ENCODE assay signal across 1 cellular context in the genomic region with DNA sequence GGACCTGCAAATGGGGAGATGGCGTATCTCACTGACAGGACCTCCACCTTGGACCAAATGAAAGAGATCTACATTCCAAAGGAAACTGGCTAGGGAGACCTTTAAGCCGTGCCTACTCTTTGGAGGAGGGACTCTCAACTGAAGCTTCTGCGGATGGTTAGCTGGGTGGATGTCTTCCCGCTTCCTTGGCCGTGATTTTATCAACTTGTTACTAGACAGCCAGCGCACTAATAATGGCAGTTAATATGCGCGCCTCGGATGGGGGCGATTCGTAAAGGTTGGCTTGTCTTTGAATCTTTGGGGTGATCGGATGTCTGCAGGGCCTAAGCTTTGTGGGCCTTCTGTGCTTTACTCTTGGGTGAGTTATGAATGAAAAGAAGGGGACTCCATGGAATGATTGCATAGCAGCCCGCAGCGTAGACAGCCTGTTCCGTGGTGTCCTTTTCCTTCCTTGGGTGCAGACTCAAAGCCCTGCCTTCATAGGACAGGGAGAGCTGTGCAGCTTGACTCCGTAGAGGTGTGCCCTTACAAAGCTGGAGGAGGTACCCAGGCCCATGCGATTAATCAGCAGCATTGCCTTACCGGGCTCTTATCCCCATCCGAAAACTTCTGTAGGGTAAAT.
TF ChIP-seq lines count a peak whose summit lies in the region.

No MANE protein-coding gene starts in this region.

TF ChIP-seq in HepG2, 621 proteins besides CTCF, POLR2A, EP300 and RAD21 (continued from another document and continues in another):
- 0 out of 2 replicates have a peak, but pooled peaks have one; percentile 8 for TF ChIP-seq ZNF609 (CRISPR knock-in tag; IDR thresholded peaks at IDR 0.05; ENCODE audit: borderline replicate concordance)
- no peak for TF ChIP-seq FOXM1 (CRISPR knock-in tag; IDR thresholded peaks at IDR 0.05)
- no peak for TF ChIP-seq YY1 (IDR thresholded peaks at IDR 0.05; ENCODE audit: insufficient read depth, insufficient replicate concordance, low read depth, low read length)
- no peak for TF ChIP-seq HOXA3 (CRISPR knock-in tag; IDR thresholded peaks at IDR 0.05)
- no peak for TF ChIP-seq JUND (CRISPR knock-in tag; IDR thresholded peaks at IDR 0.05)
- no peak for TF ChIP-seq MAZ (IDR thresholded peaks at IDR 0.05; ENCODE audit: borderline replicate concordance, low read depth, low read length)
- peak; percentile 9; the same call in 1 of the 2 replicates for TF ChIP-seq MAZ (CRISPR knock-in tag; IDR thresholded peaks at IDR 0.05; ENCODE audit: low read depth)
- TF ChIP-seq, protein P1, sequence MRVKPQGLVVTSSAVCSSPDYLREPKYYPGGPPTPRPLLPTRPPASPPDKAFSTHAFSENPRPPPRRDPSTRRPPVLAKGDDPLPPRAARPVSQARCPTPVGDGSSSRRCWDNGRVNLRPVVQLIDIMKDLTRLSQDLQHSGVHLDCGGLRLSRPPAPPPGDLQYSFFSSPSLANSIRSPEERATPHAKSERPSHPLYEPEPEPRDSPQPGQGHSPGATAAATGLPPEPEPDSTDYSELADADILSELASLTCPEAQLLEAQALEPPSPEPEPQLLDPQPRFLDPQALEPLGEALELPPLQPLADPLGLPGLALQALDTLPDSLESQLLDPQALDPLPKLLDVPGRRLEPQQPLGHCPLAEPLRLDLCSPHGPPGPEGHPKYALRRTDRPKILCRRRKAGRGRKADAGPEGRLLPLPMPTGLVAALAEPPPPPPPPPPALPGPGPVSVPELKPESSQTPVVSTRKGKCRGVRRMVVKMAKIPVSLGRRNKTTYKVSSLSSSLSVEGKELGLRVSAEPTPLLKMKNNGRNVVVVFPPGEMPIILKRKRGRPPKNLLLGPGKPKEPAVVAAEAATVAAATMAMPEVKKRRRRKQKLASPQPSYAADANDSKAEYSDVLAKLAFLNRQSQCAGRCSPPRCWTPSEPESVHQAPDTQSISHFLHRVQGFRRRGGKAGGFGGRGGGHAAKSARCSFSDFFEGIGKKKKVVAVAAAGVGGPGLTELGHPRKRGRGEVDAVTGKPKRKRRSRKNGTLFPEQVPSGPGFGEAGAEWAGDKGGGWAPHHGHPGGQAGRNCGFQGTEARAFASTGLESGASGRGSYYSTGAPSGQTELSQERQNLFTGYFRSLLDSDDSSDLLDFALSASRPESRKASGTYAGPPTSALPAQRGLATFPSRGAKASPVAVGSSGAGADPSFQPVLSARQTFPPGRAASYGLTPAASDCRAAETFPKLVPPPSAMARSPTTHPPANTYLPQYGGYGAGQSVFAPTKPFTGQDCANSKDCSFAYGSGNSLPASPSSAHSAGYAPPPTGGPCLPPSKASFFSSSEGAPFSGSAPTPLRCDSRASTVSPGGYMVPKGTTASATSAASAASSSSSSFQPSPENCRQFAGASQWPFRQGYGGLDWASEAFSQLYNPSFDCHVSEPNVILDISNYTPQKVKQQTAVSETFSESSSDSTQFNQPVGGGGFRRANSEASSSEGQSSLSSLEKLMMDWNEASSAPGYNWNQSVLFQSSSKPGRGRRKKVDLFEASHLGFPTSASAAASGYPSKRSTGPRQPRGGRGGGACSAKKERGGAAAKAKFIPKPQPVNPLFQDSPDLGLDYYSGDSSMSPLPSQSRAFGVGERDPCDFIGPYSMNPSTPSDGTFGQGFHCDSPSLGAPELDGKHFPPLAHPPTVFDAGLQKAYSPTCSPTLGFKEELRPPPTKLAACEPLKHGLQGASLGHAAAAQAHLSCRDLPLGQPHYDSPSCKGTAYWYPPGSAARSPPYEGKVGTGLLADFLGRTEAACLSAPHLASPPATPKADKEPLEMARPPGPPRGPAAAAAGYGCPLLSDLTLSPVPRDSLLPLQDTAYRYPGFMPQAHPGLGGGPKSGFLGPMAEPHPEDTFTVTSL (CRISPR knock-in tag; IDR thresholded peaks at IDR 0.05; ENCODE audit: borderline replicate concordance), result 0 out of 2 replicates have a peak, but pooled peaks have one; percentile 17
- no peak for TF ChIP-seq ZNF577 (CRISPR knock-in tag; IDR thresholded peaks at IDR 0.05; ENCODE audit: borderline replicate concordance, low read depth)
- TF ChIP-seq, protein P2, sequence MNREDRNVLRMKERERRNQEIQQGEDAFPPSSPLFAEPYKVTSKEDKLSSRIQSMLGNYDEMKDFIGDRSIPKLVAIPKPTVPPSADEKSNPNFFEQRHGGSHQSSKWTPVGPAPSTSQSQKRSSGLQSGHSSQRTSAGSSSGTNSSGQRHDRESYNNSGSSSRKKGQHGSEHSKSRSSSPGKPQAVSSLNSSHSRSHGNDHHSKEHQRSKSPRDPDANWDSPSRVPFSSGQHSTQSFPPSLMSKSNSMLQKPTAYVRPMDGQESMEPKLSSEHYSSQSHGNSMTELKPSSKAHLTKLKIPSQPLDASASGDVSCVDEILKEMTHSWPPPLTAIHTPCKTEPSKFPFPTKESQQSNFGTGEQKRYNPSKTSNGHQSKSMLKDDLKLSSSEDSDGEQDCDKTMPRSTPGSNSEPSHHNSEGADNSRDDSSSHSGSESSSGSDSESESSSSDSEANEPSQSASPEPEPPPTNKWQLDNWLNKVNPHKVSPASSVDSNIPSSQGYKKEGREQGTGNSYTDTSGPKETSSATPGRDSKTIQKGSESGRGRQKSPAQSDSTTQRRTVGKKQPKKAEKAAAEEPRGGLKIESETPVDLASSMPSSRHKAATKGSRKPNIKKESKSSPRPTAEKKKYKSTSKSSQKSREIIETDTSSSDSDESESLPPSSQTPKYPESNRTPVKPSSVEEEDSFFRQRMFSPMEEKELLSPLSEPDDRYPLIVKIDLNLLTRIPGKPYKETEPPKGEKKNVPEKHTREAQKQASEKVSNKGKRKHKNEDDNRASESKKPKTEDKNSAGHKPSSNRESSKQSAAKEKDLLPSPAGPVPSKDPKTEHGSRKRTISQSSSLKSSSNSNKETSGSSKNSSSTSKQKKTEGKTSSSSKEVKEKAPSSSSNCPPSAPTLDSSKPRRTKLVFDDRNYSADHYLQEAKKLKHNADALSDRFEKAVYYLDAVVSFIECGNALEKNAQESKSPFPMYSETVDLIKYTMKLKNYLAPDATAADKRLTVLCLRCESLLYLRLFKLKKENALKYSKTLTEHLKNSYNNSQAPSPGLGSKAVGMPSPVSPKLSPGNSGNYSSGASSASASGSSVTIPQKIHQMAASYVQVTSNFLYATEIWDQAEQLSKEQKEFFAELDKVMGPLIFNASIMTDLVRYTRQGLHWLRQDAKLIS (CRISPR knock-in tag; IDR thresholded peaks at IDR 0.05), result peak; percentile 33; the same call in 1 of the 2 replicates
- TF ChIP-seq FOXC1 (CRISPR knock-in tag; IDR thresholded peaks at IDR 0.05; ENCODE audit: borderline replicate concordance), result no peak
- TF ChIP-seq, protein P3, sequence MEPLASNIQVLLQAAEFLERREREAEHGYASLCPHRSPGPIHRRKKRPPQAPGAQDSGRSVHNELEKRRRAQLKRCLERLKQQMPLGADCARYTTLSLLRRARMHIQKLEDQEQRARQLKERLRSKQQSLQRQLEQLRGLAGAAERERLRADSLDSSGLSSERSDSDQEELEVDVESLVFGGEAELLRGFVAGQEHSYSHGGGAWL (CRISPR knock-in tag; IDR thresholded peaks at IDR 0.05), result no peak
- no peak for TF ChIP-seq AGO2 (optimal IDR thresholded peaks at IDR 0.05; ENCODE audit: low read depth, low read length)
- TF ChIP-seq ZNF224 (CRISPR knock-in tag; IDR thresholded peaks at IDR 0.05), result no peak
- TF ChIP-seq TEAD3 (CRISPR knock-in tag; optimal IDR thresholded peaks at IDR 0.05; ENCODE audit: borderline replicate concordance), result no peak
- peak; percentile 26; the same call in 1 of the 2 replicates for TF ChIP-seq SAP130 (CRISPR knock-in tag; IDR thresholded peaks at IDR 0.05; ENCODE audit: low read depth)
- no peak for TF ChIP-seq PHB2 (IDR thresholded peaks at IDR 0.05; ENCODE audit: partially characterized antibody)
- no peak for TF ChIP-seq ZNF263 (CRISPR knock-in tag; IDR thresholded peaks at IDR 0.05)
- no peak for TF ChIP-seq DDIT3 (CRISPR knock-in tag; IDR thresholded peaks at IDR 0.05)
- TF ChIP-seq, protein P4, sequence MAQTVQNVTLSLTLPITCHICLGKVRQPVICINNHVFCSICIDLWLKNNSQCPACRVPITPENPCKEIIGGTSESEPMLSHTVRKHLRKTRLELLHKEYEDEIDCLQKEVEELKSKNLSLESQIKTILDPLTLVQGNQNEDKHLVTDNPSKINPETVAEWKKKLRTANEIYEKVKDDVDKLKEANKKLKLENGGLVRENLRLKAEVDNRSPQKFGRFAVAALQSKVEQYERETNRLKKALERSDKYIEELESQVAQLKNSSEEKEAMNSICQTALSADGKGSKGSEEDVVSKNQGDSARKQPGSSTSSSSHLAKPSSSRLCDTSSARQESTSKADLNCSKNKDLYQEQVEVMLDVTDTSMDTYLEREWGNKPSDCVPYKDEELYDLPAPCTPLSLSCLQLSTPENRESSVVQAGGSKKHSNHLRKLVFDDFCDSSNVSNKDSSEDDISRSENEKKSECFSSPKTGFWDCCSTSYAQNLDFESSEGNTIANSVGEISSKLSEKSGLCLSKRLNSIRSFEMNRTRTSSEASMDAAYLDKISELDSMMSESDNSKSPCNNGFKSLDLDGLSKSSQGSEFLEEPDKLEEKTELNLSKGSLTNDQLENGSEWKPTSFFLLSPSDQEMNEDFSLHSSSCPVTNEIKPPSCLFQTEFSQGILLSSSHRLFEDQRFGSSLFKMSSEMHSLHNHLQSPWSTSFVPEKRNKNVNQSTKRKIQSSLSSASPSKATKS (CRISPR knock-in tag; IDR thresholded peaks at IDR 0.05), result no peak
- TF ChIP-seq KDM3A (CRISPR knock-in tag; IDR thresholded peaks at IDR 0.05; ENCODE audit: low read depth), result no peak
- peak; percentile 13; the same call in 1 of the 2 replicates for TF ChIP-seq ARID4A (CRISPR knock-in tag; IDR thresholded peaks at IDR 0.05; ENCODE audit: borderline replicate concordance)
- no peak for TF ChIP-seq KLF6 (CRISPR knock-in tag; IDR thresholded peaks at IDR 0.05)
- no peak for TF ChIP-seq ZNF788 (CRISPR knock-in tag; IDR thresholded peaks at IDR 0.05; ENCODE audit: borderline replicate concordance)
- TF ChIP-seq KLF11 (CRISPR knock-in tag; IDR thresholded peaks at IDR 0.05), result no peak
- no peak for TF ChIP-seq ZFP37 (CRISPR knock-in tag; IDR thresholded peaks at IDR 0.05; ENCODE audit: borderline replicate concordance)
- TF ChIP-seq ZNF232 (CRISPR knock-in tag; IDR thresholded peaks at IDR 0.05; ENCODE audit: borderline replicate concordance), result no peak
- TF ChIP-seq ZNF430 (CRISPR knock-in tag; IDR thresholded peaks at IDR 0.05), result no peak
- TF ChIP-seq STAG1 (CRISPR knock-in tag; IDR thresholded peaks at IDR 0.05), result no peak
- 0 out of 2 replicates have a peak, but pooled peaks have one; percentile 35 for TF ChIP-seq ZNF709 (CRISPR knock-in tag; IDR thresholded peaks at IDR 0.05)
